ENCODE assay signal across 8 cellular contexts in genomic region chr1:44842763-44843655, GRCh38. TPM values are rescaled to one million over a fixed set of nuclear protein-coding genes. Genes with fewer than 3 reads are reported as not detected.
DNase-seq lines count a peak whose midpoint lies in the region; ATAC-seq, FAIRE-seq and TF ChIP-seq lines count a peak whose summit lies in the region.

Gene PTCH2 (minus strand): TSS chr1:44843253. CDS start chr1:44842932, 321 bp downstream.

- peak within 1 kb of the TSS; percentile 75 for H3K9ac ChIP-seq in neural cell (ENCODE audit: low read length)

- FAIRE-seq in frontal cortex (lab: Jason Lieb, UNC), result no peak

- H3K9me2 ChIP-seq in neural cell (ENCODE audit: insufficient read depth, low read length), result no peaks in the 10 kb centered on the region

- no peak for TF ChIP-seq CTCF in neural cell (IDR thresholded peaks at IDR 0.05; ENCODE audit: poor library complexity, severe bottlenecking)

- no peaks in the 10 kb centered on the region for H3K9me3 ChIP-seq in neural cell (ENCODE audit: low read length)

- TF ChIP-seq RAD21 in neural cell (conservative IDR thresholded peaks at IDR 0.05), result no peak

- H3K79me2 ChIP-seq in neural cell (replicated peaks; ENCODE audit: insufficient read depth, low read length), result no peaks in the 10 kb centered on the region

- H3K27me3 ChIP-seq in neural cell (ENCODE audit: insufficient read depth, low read depth, low read length), result no peaks in the 10 kb centered on the region

- peak within 1 kb of the TSS; percentile 53 for H3K27ac ChIP-seq in neural cell (ENCODE audit: low read length)

- peak within 1 kb of the TSS; percentile 88 for H3K4me3 ChIP-seq in neural cell (ENCODE audit: low read length)

- no peaks in the 10 kb centered on the region for H3K36me3 ChIP-seq in neural cell (ENCODE audit: insufficient read depth, low read length)

- DNase-seq in 8988T (peak; percentile 66), GM03348 (ENCODE audit: low spot score) (peak; percentile 92), NCI-H2227 (lab: John Stamatoyannopoulos, UW; ENCODE audit: unreplicated experiment) (peak; percentile 92), frontal cortex (ENCODE audit: low spot score in 2 of 2) (peak; percentile 66 to 72)
- peak; percentile 19 for DNase-seq in activated naive CD4-positive, alpha-beta T cell treated with anti-CD3 and anti-CD28 coated beads, Interleukin-2, amount 50 U/mL, for 16 hours

- H4K20me1 ChIP-seq in neural cell (ENCODE audit: insufficient read depth), result no peaks in the 10 kb centered on the region

- no peaks in the 10 kb centered on the region for H3F3A ChIP-seq in neural cell (ENCODE audit: insufficient read depth, low read length, poor library complexity, severe bottlenecking)

- ATAC-seq in GM21737 (IDR thresholded peaks at IDR 0.05; ENCODE audit: unreplicated experiment), result no peak
- no peak for ATAC-seq in GM19452 (IDR thresholded peaks at IDR 0.05; ENCODE audit: unreplicated experiment)

- H2AFZ ChIP-seq in neural cell (ENCODE audit: low read depth, low read length), result peak within 1 kb of the TSS; percentile 94

- peak; percentile 30 for TF ChIP-seq EP300 in neural cell (conservative IDR thresholded peaks at IDR 0.05; ENCODE audit: poor library complexity, severe bottlenecking)

- peak within 1 kb of the TSS; percentile 94 for H3K4me2 ChIP-seq in neural cell (ENCODE audit: low read length)

TF ChIP-seq in neural cell, 6 proteins besides CTCF, POLR2A, EP300 and RAD21:
- peak; percentile 33 for TF ChIP-seq TAF1 (IDR thresholded peaks at IDR 0.05; ENCODE audit: low read depth)
- TF ChIP-seq EZH2 (IDR thresholded peaks at IDR 0.05; ENCODE audit: borderline replicate concordance, insufficient read depth, low read length, poor library complexity, severe bottlenecking), result no peak
- no peak for TF ChIP-seq SMC3 (conservative IDR thresholded peaks at IDR 0.05; ENCODE audit: poor library complexity)

RNA-seq across cellular contexts. Expression of gene PTCH2, which starts in this region (rescaled TPM):
- 0.82 TPM for total RNA-seq in frontal cortex
- polyA plus RNA-seq in neural cell, result 0.78 and 1.3 TPM in 2 replicates
- 0.73 and 1.0 TPM in 2 replicates for polyA minus RNA-seq in neural cell

Comparison
In these comparisons a context has a peak if more than half of its experiments do, and no peak if none do; other contexts are left out.
1. Peak in DNase-seq in frontal cortex; RNA of the gene not detected or under 1 TPM.
2. DNase-seq: peak in every context shown above with its lines; median percentile 92 in GM03348; 92 in NCI-H2227; 69 in frontal cortex; 66 in 8988T; 19 in activated naive CD4-positive, alpha-beta T cell treated with anti-CD3 and anti-CD28 coated beads, Interleukin-2, amount 50 U/mL, for 16 hours.